9 cellular contexts compared by ENCODE assay signal in the genomic region with DNA sequence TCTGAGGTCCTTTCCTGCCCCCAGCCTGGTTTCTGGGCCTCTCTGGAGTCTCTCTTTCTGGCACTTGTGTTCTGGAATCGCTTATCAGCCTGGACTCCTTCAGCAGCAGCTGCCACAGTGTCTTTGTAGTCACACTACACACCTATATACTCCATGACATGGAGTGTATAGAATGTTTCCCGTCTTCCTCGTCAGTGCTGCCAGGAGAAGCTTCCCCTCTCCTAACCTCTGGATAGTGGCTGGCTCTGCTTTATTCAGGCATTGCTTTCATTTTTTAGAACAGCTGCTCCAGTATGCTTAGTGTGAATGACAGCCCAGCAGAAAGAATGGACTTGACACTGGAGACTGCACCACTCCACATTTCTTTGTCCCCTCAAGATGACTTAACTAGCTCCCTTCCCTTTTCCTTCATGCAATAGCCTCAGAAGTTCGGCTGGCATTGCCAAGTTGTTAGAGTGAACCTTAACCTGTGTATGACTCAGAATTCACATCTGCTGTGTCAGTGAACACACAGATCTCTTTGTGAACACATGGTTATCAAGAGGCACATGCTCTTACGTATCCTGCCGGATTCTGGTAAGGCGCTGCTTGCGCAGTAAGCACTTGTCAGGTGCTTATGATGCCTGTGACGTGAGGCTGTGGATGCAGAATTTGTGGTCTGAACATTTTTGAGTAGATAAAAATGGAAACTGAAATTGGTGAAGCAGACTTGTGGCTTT.
DNase-seq lines count a peak whose midpoint lies in the region; ATAC-seq and TF ChIP-seq lines count a peak whose summit lies in the region.
"Had no signal": no experiment of that assay in that cellular context is flagged by ENCODE, and none has a peak within 500 bp of the region (broad histone marks: within the 10 kb centered on the region; RNA-seq: fewer than 3 reads in every experiment).

No MANE protein-coding gene starts in this region.

- H3K9me3 Mint-ChIP-seq in activated naive CD4-positive, alpha-beta T cell treated with anti-CD3 and anti-CD28 coated beads, Interleukin-2, amount 50 U/mL, for 72 hours, result no peaks in the 10 kb centered on the region

- peaks cover 0 to 10% of the 10 kb centered on the region in 2 donors for H3K4me1 ChIP-seq in lung (ENCODE audit: control insufficient read depth in 2 of 2, insufficient read depth in 2 of 2, low read length in 2 of 2)

- no peaks in the 10 kb centered on the region for H3K36me3 Mint-ChIP-seq in activated naive CD4-positive, alpha-beta T cell treated with anti-CD3 and anti-CD28 coated beads, Interleukin-2, amount 50 U/mL, for 72 hours

- WGBS in lung, 2 donors, result 39 to 60% methylated on average over 9 of the region's 9 CpGs

- H3K4me3 ChIP-seq in NB4 (ENCODE audit: low read depth, low read length), result no peak overlapping the region
- H3K4me3 ChIP-seq in lung, result no peak overlapping the region

- ATAC-seq in lung (ENCODE audit: insufficient read depth, low FRiP score) (peak; percentile 78), GM21723 (IDR thresholded peaks at IDR 0.05; ENCODE audit: unreplicated experiment) (no peak)
- no peak for ATAC-seq in activated naive CD4-positive, alpha-beta T cell treated with anti-CD3 and anti-CD28 coated beads, Interleukin-2, amount 50 U/mL, for 72 hours

- H3K36me3 ChIP-seq in lung (ENCODE audit: control insufficient read depth in 2 of 2, insufficient read depth in 2 of 2, low read length in 2 of 2), result no peaks in the 10 kb centered on the region

- no peak for TF ChIP-seq CTCF in NB4 (IDR thresholded peaks at IDR 0.05; ENCODE audit: low read depth, low read length)
- TF ChIP-seq CTCF in lung (IDR thresholded peaks at IDR 0.05; ENCODE audit: control extremely low read depth, extremely low read depth), result no peak

- no peak for TF ChIP-seq POLR2A in NB4 (IDR thresholded peaks at IDR 0.05; ENCODE audit: extremely low read depth, insufficient read length)

- DNase-seq in Ammon's horn (ENCODE audit: low spot score) (peak; percentile 48), NB4 (ENCODE audit: low read depth) (peak; percentile 4), brain pericyte (ENCODE audit: low read depth, low spot score) (peak; percentile 59), lung (ENCODE audit: low spot score) (peak; percentile 79), germinal center (ENCODE audit: low spot score) (no peak), islet precursor cell (no peak)
- DNase-seq in activated naive CD4-positive, alpha-beta T cell treated with anti-CD3 and anti-CD28 coated beads, Interleukin-2, amount 50 U/mL, for 72 hours (ENCODE audit: low spot score in 2 of 2), result no peak
- DNase-seq: stimulated activated CD4-positive, alpha-beta T cell treated with anti-CD3 and anti-CD28 coated beads, Interleukin-4, amount 100 ng/mL, for 4 hours had no signal

- no peaks in the 10 kb centered on the region for H3K9me3 ChIP-seq in lung (ENCODE audit: control insufficient read depth in 2 of 2, insufficient read depth in 1 of 2, low read length in 1 of 2)

- no peak overlapping the region for H3K27ac Mint-ChIP-seq in activated naive CD4-positive, alpha-beta T cell treated with anti-CD3 and anti-CD28 coated beads, Interleukin-2, amount 50 U/mL, for 72 hours

- no peaks in the 10 kb centered on the region for H3K27me3 ChIP-seq in lung (ENCODE audit: control insufficient read depth, insufficient read depth)

- peak overlapping the region in 1 of 2 donors; percentile 85 for H3K27ac ChIP-seq in lung (ENCODE audit: low read depth in 1 of 2, low read length in 1 of 2)

Comparison
In these comparisons a context has a peak if more than half of its experiments do, and no peak if none do; other contexts are left out.
1. DNase-seq: peak in Ammon's horn (single experiment), NB4 (single experiment), brain pericyte (single experiment) and lung (single experiment); none in germinal center (single experiment), activated naive CD4-positive, alpha-beta T cell treated with anti-CD3 and anti-CD28 coated beads, Interleukin-2, amount 50 U/mL, for 72 hours (0 of 2) and islet precursor cell (single experiment).